ENCODE assay signal across 27 cellular contexts in the genomic region with DNA sequence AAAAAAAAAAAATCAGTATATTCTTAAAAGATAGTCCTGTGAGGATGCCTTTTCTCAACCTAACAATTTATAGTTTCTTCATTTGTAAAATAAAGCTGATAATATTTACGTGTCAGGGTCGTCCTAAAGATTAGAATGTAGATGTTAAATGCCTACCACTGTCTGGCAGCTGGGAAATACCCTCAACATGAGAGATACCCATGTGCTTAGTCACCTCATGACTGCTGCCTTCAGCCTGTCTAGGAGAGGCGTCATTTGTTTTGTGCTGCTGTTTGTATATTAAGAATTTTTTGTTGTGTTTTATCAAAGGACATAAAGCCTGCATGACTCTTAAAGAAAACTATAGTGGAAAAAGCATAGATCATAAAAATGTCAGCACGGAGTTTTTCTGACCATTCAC. TPM values are rescaled to one million over a fixed set of nuclear protein-coding genes. Genes with fewer than 3 reads are reported as not detected.
DNase-seq lines count a peak whose midpoint lies in the region; ATAC-seq, FAIRE-seq and TF ChIP-seq lines count a peak whose summit lies in the region.
"Had no signal": no experiment of that assay in that cellular context is flagged by ENCODE, and none has a peak within 500 bp of the region (broad histone marks: within the 10 kb centered on the region; RNA-seq: fewer than 3 reads in every experiment).

No MANE protein-coding gene starts in this region.

- H3K23ac ChIP-seq in trophoblast cell (ENCODE audit: low read length): no peak overlapping the region

- no peak overlapping the region for H3K9ac ChIP-seq in trophoblast cell (ENCODE audit: low read length)

- no peak overlapping the region for H3K4ac ChIP-seq in trophoblast cell (ENCODE audit: low read depth, low read length)

- H3K14ac ChIP-seq in trophoblast cell (ENCODE audit: low read length): no peak overlapping the region

- H4K12ac ChIP-seq in trophoblast cell (ENCODE audit: low read depth, low read length): no peak overlapping the region

- H3K27ac Mint-ChIP-seq in activated CD4-positive, alpha-beta T cell treated with anti-CD3 and anti-CD28 coated beads for 36 hours: no peak overlapping the region
- no peak overlapping the region for H3K27ac Mint-ChIP-seq in osteocyte (ENCODE audit: unreplicated experiment)
- H3K27ac Mint-ChIP-seq: activated CD8-positive, alpha-beta memory T cell treated with anti-CD3 and anti-CD28 coated beads, Interleukin-2, amount 10 ng/mL, durations not matched to agents 7 days and 5 days; memory B cell; type B pancreatic cell had no signal

- peaks cover 22% of the 10 kb centered on the region for H3K36me3 Mint-ChIP-seq in activated CD4-positive, alpha-beta T cell treated with anti-CD3 and anti-CD28 coated beads for 36 hours (ENCODE audit: low read depth)
- peaks cover 26% of the 10 kb centered on the region for H3K36me3 Mint-ChIP-seq in osteocyte (ENCODE audit: unreplicated experiment)

- H3K18ac ChIP-seq in trophoblast cell (ENCODE audit: low read length): no peak overlapping the region

- peaks cover 40% of the 10 kb centered on the region for H3K4me1 Mint-ChIP-seq in activated CD4-positive, alpha-beta T cell treated with anti-CD3 and anti-CD28 coated beads for 36 hours
- H3K4me1 Mint-ChIP-seq in osteocyte (ENCODE audit: unreplicated experiment): peaks cover 6% of the 10 kb centered on the region

- H2BK5ac ChIP-seq in trophoblast cell (ENCODE audit: low read depth, low read length, poor library complexity): no peak overlapping the region

- H3K27me3 ChIP-seq in trophoblast cell (ENCODE audit: insufficient read depth, low read length): no peaks in the 10 kb centered on the region
- H3K27me3 ChIP-seq: esophagus muscularis mucosa, gastroesophageal sphincter had no signal

- no peaks in the 10 kb centered on the region for H3K79me1 ChIP-seq in trophoblast cell (ENCODE audit: low read length)

- H4K8ac ChIP-seq in trophoblast cell (ENCODE audit: low read depth, low read length): no peak overlapping the region

- CTCF ChIA-PET in activated CD4-positive, alpha-beta T cell treated with anti-CD3 and anti-CD28 coated beads for 36 hours (lab: Charles Lee): interaction anchor here (0.9 kb wide), 1 partner anchor 60 kb away, joined by 3 read pairs; no protein-coding TSS in a partner anchor

- ATAC-seq in activated CD4-positive, alpha-beta T cell treated with anti-CD3 and anti-CD28 coated beads for 36 hours: peak; percentile 92
- ATAC-seq in GM18858 (IDR thresholded peaks at IDR 0.05; ENCODE audit: unreplicated experiment): no peak
- no peak for ATAC-seq in GM19324 (IDR thresholded peaks at IDR 0.05; ENCODE audit: low FRiP score, unreplicated experiment)
- ATAC-seq: activated CD8-positive, alpha-beta memory T cell treated with anti-CD3 and anti-CD28 coated beads, Interleukin-2, amount 10 ng/mL, durations not matched to agents 7 days and 5 days; gastroesophageal sphincter; HCT116 had no signal

- H3K4me2 ChIP-seq in trophoblast cell (ENCODE audit: low read length): no peak overlapping the region

- H2BK120ac ChIP-seq in trophoblast cell (ENCODE audit: insufficient read depth, low read length, poor library complexity): no peak overlapping the region

- H3K27me3 Mint-ChIP-seq in activated CD4-positive, alpha-beta T cell treated with anti-CD3 and anti-CD28 coated beads for 36 hours: no peaks in the 10 kb centered on the region
- no peaks in the 10 kb centered on the region for H3K27me3 Mint-ChIP-seq in osteocyte (ENCODE audit: unreplicated experiment)
- H3K27me3 Mint-ChIP-seq: activated CD8-positive, alpha-beta memory T cell treated with anti-CD3 and anti-CD28 coated beads, Interleukin-2, amount 10 ng/mL, durations not matched to agents 7 days and 5 days; memory B cell; type B pancreatic cell had no signal

- no CpG with 5 or more reads among the region's 4 CpGs for WGBS in trophoblast cell (ENCODE audit: extremely low coverage, insufficient coverage, insufficient read length)

- FAIRE-seq in RCC 7860 (lab: Jason Lieb, UNC): no peak
- FAIRE-seq: GM12892, HTR-8/SVneo had no signal

- no peaks in the 10 kb centered on the region for H3K9me3 Mint-ChIP-seq in activated CD4-positive, alpha-beta T cell treated with anti-CD3 and anti-CD28 coated beads for 36 hours (ENCODE audit: low read depth)
- H3K9me3 Mint-ChIP-seq in osteocyte (ENCODE audit: unreplicated experiment): no peaks in the 10 kb centered on the region
- H3K9me3 Mint-ChIP-seq: memory B cell, type B pancreatic cell had no signal

- no peak overlapping the region for H3K4me3 Mint-ChIP-seq in activated CD4-positive, alpha-beta T cell treated with anti-CD3 and anti-CD28 coated beads for 36 hours
- H3K4me3 Mint-ChIP-seq in osteocyte (ENCODE audit: unreplicated experiment): no peak overlapping the region
- H3K4me3 Mint-ChIP-seq: activated CD8-positive, alpha-beta memory T cell treated with anti-CD3 and anti-CD28 coated beads, Interleukin-2, amount 10 ng/mL, durations not matched to agents 7 days and 5 days; memory B cell; type B pancreatic cell had no signal

- POLR2A ChIA-PET in activated CD4-positive, alpha-beta T cell treated with anti-CD3 and anti-CD28 coated beads for 36 hours (lab: Charles Lee): no interaction called here

- H3K4me3 ChIP-seq in choroid plexus epithelial cell (ENCODE audit: low read depth, low read length) (no peak overlapping the region), trophoblast cell (ENCODE audit: low read depth, low read length) (no peak overlapping the region)
- H3K4me3 ChIP-seq: esophagus muscularis mucosa, gastroesophageal sphincter had no signal

- intact Hi-C loops in activated CD4-positive, alpha-beta T cell treated with anti-CD3 and anti-CD28 coated beads for 36 hours (cut with DNase I, micrococcal nuclease): no loop called here

- no peak overlapping the region for H3K27ac ChIP-seq in trophoblast cell (ENCODE audit: low read depth, low read length)
- H3K27ac ChIP-seq: esophagus muscularis mucosa, gastroesophageal sphincter had no signal

- peaks cover 3% of the 10 kb centered on the region for H3K79me2 ChIP-seq in trophoblast cell (ENCODE audit: control insufficient read depth, insufficient read depth, low read length, poor library complexity)

- peaks cover 2 to 5% of the 10 kb centered on the region in 2 experiments for H3K4me1 ChIP-seq in trophoblast cell (ENCODE audit: control insufficient read depth in 1 of 2, insufficient read depth in 2 of 2, low read length in 2 of 2)

- TF ChIP-seq CTCF in choroid plexus epithelial cell (conservative IDR thresholded peaks at IDR 0.05; ENCODE audit: low read depth, low read length): no peak
- TF ChIP-seq CTCF in osteocyte (IDR thresholded peaks at IDR 0.05): no peak

- no peaks in the 10 kb centered on the region for H3K9me3 ChIP-seq in trophoblast cell (ENCODE audit: insufficient read depth, low read depth, low read length)
- H3K9me3 ChIP-seq: esophagus muscularis mucosa, gastroesophageal sphincter had no signal

- H2BK12ac ChIP-seq in trophoblast cell (ENCODE audit: low read length): no peak overlapping the region

- DNase-seq in activated CD4-positive, alpha-beta T cell treated with anti-CD3 and anti-CD28 coated beads for 36 hours: peak; percentile 25
- no peak for DNase-seq in activated CD4-positive, alpha-beta T cell treated with anti-CD3 and anti-CD28 coated beads for 48 hours
- DNase-seq in RCC 7860 (ENCODE audit: low spot score): peak; percentile 25
- peak; percentile 28 for DNase-seq in choroid plexus epithelial cell (ENCODE audit: low read depth)
- peak; percentile 72 to 84 for DNase-seq in trophoblast cell
- no peak for DNase-seq in osteocyte (ENCODE audit: extremely low spot score, unreplicated experiment)
- DNase-seq: 8988T; activated CD4-positive, alpha-beta T cell treated with anti-CD3 and anti-CD28 coated beads for 4 hours; activated CD8-positive, alpha-beta memory T cell treated with anti-CD3 and anti-CD28 coated beads, Interleukin-2, amount 10 ng/mL, durations not matched to agents 7 days and 5 days; activated gamma-delta T cell; aorta; DMS53; Karpas-422; NCI-H1930; NCI-H2227 treated with DMSO at 0.1 percent for 48 hours; NCI-H774; SIG-M5; stimulated activated CD4-positive, alpha-beta T cell treated with anti-CD3 and anti-CD28 coated beads, Interleukin-4, amount 100 ng/mL, for 4 hours had no signal

- H3K36me3 ChIP-seq in trophoblast cell (ENCODE audit: control insufficient read depth in 1 of 2, insufficient read depth in 2 of 2, low read length in 2 of 2): peaks cover 6 to 17% of the 10 kb centered on the region in 2 experiments

- H2AFZ ChIP-seq in trophoblast cell (ENCODE audit: insufficient read depth, low read length, poor library complexity): no peak overlapping the region

- H2AK5ac ChIP-seq in trophoblast cell (ENCODE audit: low read length): no peak overlapping the region

- H4K91ac ChIP-seq in trophoblast cell (ENCODE audit: low read depth, low read length): no peak overlapping the region

RNA-seq across cellular contexts. Expression of gene FAM120B, which starts 9.5 kb away (rescaled TPM):
- 10 to 100 TPM; 21.9 to 26.3 TPM for total RNA-seq in activated CD4-positive, alpha-beta T cell treated with anti-CD3 and anti-CD28 coated beads for 36 hours
- polyA plus RNA-seq in trophoblast cell (2013): 17.9 and 18.0 TPM in 2 replicates
- total RNA-seq in osteocyte: 34.0 and 36.9 TPM in 2 replicates

RNA-seq across cellular contexts. Expression of gene DLL1, which starts 25.2 kb away (rescaled TPM):
- under 1 TPM; 0.54 to 0.91 TPM for total RNA-seq in activated CD4-positive, alpha-beta T cell treated with anti-CD3 and anti-CD28 coated beads for 36 hours
- 5.2 and 5.8 TPM in 2 replicates for polyA plus RNA-seq in trophoblast cell (2013)
- total RNA-seq in osteocyte: 1.6 and 2.6 TPM in 2 replicates

Comparison
In these comparisons a context has a peak if more than half of its experiments do, and no peak if none do; other contexts are left out.
1. DNase-seq: peak in activated CD4-positive, alpha-beta T cell treated with anti-CD3 and anti-CD28 coated beads for 36 hours (single experiment), RCC 7860 (single experiment), choroid plexus epithelial cell (single experiment) and trophoblast cell (2 of 2); none in activated CD4-positive, alpha-beta T cell treated with anti-CD3 and anti-CD28 coated beads for 48 hours (single experiment) and osteocyte (single experiment).